ENCODE assay signal across 16 cellular contexts in genomic region chr4:128424524-128425195, GRCh38.
DNase-seq lines count a peak whose midpoint lies in the region; ATAC-seq and TF ChIP-seq lines count a peak whose summit lies in the region.
"Had no signal": no experiment of that assay in that cellular context is flagged by ENCODE, and none has a peak within 500 bp of the region (broad histone marks: within the 10 kb centered on the region; RNA-seq: fewer than 3 reads in every experiment).

No MANE protein-coding gene starts in this region.

- no peak overlapping the region for H3K4me3 ChIP-seq in colonic mucosa

- H3K27ac ChIP-seq in colonic mucosa = no peak overlapping the region

- no peak overlapping the region for H3K9ac ChIP-seq in colonic mucosa (ENCODE audit: low read depth in 2 of 2, low read length in 2 of 2)

- H3K36me3 ChIP-seq in colonic mucosa = no peaks in the 10 kb centered on the region

- intact Hi-C loops in colonic mucosa (cut with DNase I) = no loop called here

- TF ChIP-seq CTCF in colonic mucosa (IDR thresholded peaks at IDR 0.05) = no peak

- no peaks in the 10 kb centered on the region for H3K27me3 ChIP-seq in colonic mucosa

- H3K9me3 ChIP-seq in colonic mucosa = no peaks in the 10 kb centered on the region

- no peaks in the 10 kb centered on the region for H3K4me1 ChIP-seq in colonic mucosa

- DNase-seq in HCEC 1CT = peak; percentile 24
- DNase-seq in amniotic epithelial cell (ENCODE audit: low read depth) = peak; percentile 93
- DNase-seq in foreskin melanocyte = peak; percentile 58
- DNase-seq in stromal cell of bone marrow (ENCODE audit: low read depth) = peak; percentile 22
- no peak for DNase-seq in NCI-H1436 (lab: John Stamatoyannopoulos, UW)
- no peak for DNase-seq in colonic mucosa
- DNase-seq: activated gamma-delta T cell treated with Interleukin-2 at 50 U/mL for 16 hours; central memory CD4-positive, alpha-beta T cell; DND-41; KG1; NCI-H1930; NCI-H82; retina; SHP77 treated with DMSO at 0.1 percent for 48 hours; stimulated activated CD4-positive, alpha-beta T cell treated with anti-CD3 and anti-CD28 coated beads, Interleukin-4, amount 100 ng/mL, for 1 hour had no signal

- ATAC-seq in HG02588 (IDR thresholded peaks at IDR 0.05; ENCODE audit: unreplicated experiment) = no peak

Comparison
In these comparisons a context has a peak if more than half of its experiments do, and no peak if none do; other contexts are left out.
1. DNase-seq: peak in HCEC 1CT (single experiment), amniotic epithelial cell (single experiment), foreskin melanocyte (single experiment) and stromal cell of bone marrow (single experiment); none in NCI-H1436 (single experiment) and colonic mucosa (single experiment).